ENCODE assay signal across 1 cellular context in the genomic region with DNA sequence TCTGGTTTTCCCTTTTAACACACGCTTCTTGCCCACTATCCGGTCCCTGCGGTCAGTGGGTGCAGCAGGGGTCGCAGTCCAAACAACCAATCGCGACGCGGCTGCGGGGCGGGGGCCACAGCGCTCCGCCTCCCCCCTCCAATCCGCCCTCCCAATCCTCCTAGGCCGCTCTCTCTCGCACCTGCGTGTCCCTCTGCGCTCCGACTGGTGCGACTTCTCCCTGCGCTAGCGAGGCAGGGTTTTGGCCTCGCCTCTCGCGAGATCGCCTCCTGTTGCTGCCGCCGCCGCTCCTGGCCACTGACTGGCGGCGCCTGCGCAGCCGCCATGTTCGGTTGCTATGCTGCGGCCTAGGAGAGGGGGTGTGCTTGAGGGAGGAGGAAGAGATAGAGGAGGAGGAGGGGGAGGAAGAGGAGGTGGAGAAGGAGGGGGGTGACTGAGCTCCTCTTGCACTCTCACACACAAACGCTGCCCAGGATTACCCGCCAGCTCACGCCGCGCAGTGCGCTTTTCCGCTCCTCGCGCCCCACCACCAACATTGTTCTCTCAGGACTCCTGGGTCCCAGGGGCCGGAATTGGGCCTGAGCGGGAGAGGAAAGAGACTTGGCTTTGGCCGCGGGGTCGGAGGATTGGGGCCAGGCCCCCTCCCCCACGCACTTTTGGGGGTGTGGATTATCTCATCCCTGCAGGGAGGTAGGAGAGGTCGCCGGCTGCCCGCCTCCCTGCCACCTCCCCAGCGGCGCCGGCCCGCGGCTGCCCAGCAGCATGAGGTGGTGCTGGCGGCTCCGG.
TF ChIP-seq lines count a peak whose summit lies in the region.

A gene with protein sequence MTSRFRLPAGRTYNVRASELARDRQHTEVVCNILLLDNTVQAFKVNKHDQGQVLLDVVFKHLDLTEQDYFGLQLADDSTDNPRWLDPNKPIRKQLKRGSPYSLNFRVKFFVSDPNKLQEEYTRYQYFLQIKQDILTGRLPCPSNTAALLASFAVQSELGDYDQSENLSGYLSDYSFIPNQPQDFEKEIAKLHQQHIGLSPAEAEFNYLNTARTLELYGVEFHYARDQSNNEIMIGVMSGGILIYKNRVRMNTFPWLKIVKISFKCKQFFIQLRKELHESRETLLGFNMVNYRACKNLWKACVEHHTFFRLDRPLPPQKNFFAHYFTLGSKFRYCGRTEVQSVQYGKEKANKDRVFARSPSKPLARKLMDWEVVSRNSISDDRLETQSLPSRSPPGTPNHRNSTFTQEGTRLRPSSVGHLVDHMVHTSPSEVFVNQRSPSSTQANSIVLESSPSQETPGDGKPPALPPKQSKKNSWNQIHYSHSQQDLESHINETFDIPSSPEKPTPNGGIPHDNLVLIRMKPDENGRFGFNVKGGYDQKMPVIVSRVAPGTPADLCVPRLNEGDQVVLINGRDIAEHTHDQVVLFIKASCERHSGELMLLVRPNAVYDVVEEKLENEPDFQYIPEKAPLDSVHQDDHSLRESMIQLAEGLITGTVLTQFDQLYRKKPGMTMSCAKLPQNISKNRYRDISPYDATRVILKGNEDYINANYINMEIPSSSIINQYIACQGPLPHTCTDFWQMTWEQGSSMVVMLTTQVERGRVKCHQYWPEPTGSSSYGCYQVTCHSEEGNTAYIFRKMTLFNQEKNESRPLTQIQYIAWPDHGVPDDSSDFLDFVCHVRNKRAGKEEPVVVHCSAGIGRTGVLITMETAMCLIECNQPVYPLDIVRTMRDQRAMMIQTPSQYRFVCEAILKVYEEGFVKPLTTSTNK (plus strand): TSS at position 472 of the 786 bp plus-strand sequence. CDS start 49,932 bp downstream, outside the sequence.

TF ChIP-seq in HepG2, 621 proteins besides CTCF, POLR2A, EP300 and RAD21 (continued from another document and continues in another):
- TF ChIP-seq, protein P1, sequence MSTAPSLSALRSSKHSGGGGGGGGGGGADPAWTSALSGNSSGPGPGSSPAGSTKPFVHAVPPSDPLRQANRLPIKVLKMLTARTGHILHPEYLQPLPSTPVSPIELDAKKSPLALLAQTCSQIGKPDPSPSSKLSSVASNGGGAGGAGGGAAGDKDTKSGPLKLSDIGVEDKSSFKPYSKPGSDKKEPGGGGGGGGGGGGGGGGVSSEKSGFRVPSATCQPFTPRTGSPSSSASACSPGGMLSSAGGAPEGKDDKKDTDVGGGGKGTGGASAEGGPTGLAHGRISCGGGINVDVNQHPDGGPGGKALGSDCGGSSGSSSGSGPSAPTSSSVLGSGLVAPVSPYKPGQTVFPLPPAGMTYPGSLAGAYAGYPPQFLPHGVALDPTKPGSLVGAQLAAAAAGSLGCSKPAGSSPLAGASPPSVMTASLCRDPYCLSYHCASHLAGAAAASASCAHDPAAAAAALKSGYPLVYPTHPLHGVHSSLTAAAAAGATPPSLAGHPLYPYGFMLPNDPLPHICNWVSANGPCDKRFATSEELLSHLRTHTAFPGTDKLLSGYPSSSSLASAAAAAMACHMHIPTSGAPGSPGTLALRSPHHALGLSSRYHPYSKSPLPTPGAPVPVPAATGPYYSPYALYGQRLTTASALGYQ (CRISPR knock-in tag; IDR thresholded peaks at IDR 0.05), result peak; percentile 56
- TF ChIP-seq ZNF891 (CRISPR knock-in tag; IDR thresholded peaks at IDR 0.05) (peak; percentile 81), HCFC1 (IDR thresholded peaks at IDR 0.05; ENCODE audit: low read depth, low read length) (peak; percentile 54), KLF13 (CRISPR knock-in tag; IDR thresholded peaks at IDR 0.05) (no peak), NFE2 (CRISPR knock-in tag; IDR thresholded peaks at IDR 0.05) (no peak), CBFB (CRISPR knock-in tag; IDR thresholded peaks at IDR 0.05) (peak; percentile 41; the same call in 1 of the 2 replicates), AGO1 (IDR thresholded peaks at IDR 0.05; ENCODE audit: low read depth, low read length, poor library complexity, severe bottlenecking) (peak; percentile 72), ZNF7 (CRISPR knock-in tag; IDR thresholded peaks at IDR 0.05) (peak; percentile 32; the same call in 1 of the 2 replicates), ZNF282 (IDR thresholded peaks at IDR 0.05; ENCODE audit: partially characterized antibody) (no peak), SRSF4 (IDR thresholded peaks at IDR 0.05; ENCODE audit: low read depth, low read length, poor library complexity, severe bottlenecking) (no peak), ZNF792 (CRISPR knock-in tag; IDR thresholded peaks at IDR 0.05) (peak; percentile 97), MXI1 (IDR thresholded peaks at IDR 0.05; ENCODE audit: borderline replicate concordance, low read depth, low read length) (peak; percentile 88; the same call in 2 of the 3 replicates), BRD4 (CRISPR knock-in tag; IDR thresholded peaks at IDR 0.05) (peak; percentile 52; the same call in 1 of the 2 replicates), JDP2 (CRISPR knock-in tag; IDR thresholded peaks at IDR 0.05; ENCODE audit: borderline replicate concordance) (no peak), ZNF253 (CRISPR knock-in tag; IDR thresholded peaks at IDR 0.05; ENCODE audit: borderline replicate concordance) (no peak), RAD51 (IDR thresholded peaks at IDR 0.05; ENCODE audit: borderline replicate concordance) (no peak), SRSF9 (IDR thresholded peaks at IDR 0.05; ENCODE audit: borderline replicate concordance, insufficient read depth, low read depth, low read length, poor library complexity, severe bottlenecking) (no peak), ZNF317 (CRISPR knock-in tag; IDR thresholded peaks at IDR 0.05) (peak; percentile 83), ETV5 (CRISPR knock-in tag; IDR thresholded peaks at IDR 0.05; ENCODE audit: borderline replicate concordance) (peak; percentile 19; the same call in 1 of the 2 replicates), ADNP (CRISPR knock-in tag; IDR thresholded peaks at IDR 0.05) (no peak), FOXJ3 (CRISPR knock-in tag; IDR thresholded peaks at IDR 0.05; ENCODE audit: borderline replicate concordance) (peak; percentile 83; the same call in 1 of the 2 replicates), DMAP1 (CRISPR knock-in tag; IDR thresholded peaks at IDR 0.05) (peak; percentile 90), MEIS1 (CRISPR knock-in tag; IDR thresholded peaks at IDR 0.05; ENCODE audit: borderline replicate concordance) (peak; percentile 33), SOX13 (IDR thresholded peaks at IDR 0.05) (peak; percentile 51), SOX13 (CRISPR knock-in tag; conservative IDR thresholded peaks at IDR 0.05 in 1 of 2, IDR thresholded peaks at IDR 0.05 in 1 of 2) (peak in 1 of 2 experiments; percentile 47; a peak in 2 of 4 replicates), ZFP82 (CRISPR knock-in tag; IDR thresholded peaks at IDR 0.05; ENCODE audit: borderline replicate concordance) (peak; percentile 93; the same call in 1 of the 2 replicates)
- TF ChIP-seq, protein P2, sequence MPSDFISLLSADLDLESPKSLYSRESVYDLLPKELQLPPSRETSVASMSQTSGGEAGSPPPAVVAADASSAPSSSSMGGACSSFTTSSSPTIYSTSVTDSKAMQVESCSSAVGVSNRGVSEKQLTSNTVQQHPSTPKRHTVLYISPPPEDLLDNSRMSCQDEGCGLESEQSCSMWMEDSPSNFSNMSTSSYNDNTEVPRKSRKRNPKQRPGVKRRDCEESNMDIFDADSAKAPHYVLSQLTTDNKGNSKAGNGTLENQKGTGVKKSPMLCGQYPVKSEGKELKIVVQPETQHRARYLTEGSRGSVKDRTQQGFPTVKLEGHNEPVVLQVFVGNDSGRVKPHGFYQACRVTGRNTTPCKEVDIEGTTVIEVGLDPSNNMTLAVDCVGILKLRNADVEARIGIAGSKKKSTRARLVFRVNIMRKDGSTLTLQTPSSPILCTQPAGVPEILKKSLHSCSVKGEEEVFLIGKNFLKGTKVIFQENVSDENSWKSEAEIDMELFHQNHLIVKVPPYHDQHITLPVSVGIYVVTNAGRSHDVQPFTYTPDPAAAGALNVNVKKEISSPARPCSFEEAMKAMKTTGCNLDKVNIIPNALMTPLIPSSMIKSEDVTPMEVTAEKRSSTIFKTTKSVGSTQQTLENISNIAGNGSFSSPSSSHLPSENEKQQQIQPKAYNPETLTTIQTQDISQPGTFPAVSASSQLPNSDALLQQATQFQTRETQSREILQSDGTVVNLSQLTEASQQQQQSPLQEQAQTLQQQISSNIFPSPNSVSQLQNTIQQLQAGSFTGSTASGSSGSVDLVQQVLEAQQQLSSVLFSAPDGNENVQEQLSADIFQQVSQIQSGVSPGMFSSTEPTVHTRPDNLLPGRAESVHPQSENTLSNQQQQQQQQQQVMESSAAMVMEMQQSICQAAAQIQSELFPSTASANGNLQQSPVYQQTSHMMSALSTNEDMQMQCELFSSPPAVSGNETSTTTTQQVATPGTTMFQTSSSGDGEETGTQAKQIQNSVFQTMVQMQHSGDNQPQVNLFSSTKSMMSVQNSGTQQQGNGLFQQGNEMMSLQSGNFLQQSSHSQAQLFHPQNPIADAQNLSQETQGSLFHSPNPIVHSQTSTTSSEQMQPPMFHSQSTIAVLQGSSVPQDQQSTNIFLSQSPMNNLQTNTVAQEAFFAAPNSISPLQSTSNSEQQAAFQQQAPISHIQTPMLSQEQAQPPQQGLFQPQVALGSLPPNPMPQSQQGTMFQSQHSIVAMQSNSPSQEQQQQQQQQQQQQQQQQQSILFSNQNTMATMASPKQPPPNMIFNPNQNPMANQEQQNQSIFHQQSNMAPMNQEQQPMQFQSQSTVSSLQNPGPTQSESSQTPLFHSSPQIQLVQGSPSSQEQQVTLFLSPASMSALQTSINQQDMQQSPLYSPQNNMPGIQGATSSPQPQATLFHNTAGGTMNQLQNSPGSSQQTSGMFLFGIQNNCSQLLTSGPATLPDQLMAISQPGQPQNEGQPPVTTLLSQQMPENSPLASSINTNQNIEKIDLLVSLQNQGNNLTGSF (CRISPR knock-in tag; IDR thresholded peaks at IDR 0.05), result 0 out of 2 replicates have a peak, but pooled peaks have one; percentile 34
- TF ChIP-seq, protein P3, sequence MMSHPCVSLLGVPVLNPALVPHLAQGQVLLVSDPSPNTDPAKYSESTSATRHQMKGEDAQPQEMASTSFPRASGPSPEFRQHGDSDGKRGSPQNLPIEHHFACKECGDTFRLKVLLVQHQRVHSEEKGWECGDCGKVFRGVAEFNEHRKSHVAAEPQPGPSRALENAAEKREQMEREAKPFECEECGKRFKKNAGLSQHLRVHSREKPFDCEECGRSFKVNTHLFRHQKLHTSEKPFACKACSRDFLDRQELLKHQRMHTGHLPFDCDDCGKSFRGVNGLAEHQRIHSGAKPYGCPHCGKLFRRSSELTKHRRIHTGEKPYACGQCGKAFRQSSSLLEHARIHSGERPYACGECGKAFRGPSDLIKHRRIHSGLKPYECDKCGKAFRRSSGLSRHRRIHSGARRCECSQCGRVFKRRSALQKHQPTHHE (CRISPR knock-in tag; IDR thresholded peaks at IDR 0.05; ENCODE audit: borderline replicate concordance), result peak; percentile 95
- TF ChIP-seq, protein P4, sequence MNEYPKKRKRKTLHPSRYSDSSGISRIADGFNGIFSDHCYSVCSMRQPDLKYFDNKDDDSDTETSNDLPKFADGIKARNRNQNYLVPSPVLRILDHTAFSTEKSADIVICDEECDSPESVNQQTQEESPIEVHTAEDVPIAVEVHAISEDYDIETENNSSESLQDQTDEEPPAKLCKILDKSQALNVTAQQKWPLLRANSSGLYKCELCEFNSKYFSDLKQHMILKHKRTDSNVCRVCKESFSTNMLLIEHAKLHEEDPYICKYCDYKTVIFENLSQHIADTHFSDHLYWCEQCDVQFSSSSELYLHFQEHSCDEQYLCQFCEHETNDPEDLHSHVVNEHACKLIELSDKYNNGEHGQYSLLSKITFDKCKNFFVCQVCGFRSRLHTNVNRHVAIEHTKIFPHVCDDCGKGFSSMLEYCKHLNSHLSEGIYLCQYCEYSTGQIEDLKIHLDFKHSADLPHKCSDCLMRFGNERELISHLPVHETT (CRISPR knock-in tag; conservative IDR thresholded peaks at IDR 0.05), result peak; percentile 91
- TF ChIP-seq, protein P5, sequence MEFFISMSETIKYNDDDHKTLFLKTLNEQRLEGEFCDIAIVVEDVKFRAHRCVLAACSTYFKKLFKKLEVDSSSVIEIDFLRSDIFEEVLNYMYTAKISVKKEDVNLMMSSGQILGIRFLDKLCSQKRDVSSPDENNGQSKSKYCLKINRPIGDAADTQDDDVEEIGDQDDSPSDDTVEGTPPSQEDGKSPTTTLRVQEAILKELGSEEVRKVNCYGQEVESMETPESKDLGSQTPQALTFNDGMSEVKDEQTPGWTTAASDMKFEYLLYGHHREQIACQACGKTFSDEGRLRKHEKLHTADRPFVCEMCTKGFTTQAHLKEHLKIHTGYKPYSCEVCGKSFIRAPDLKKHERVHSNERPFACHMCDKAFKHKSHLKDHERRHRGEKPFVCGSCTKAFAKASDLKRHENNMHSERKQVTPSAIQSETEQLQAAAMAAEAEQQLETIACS (CRISPR knock-in tag; IDR thresholded peaks at IDR 0.05), result no peak
- TF ChIP-seq, protein P6, sequence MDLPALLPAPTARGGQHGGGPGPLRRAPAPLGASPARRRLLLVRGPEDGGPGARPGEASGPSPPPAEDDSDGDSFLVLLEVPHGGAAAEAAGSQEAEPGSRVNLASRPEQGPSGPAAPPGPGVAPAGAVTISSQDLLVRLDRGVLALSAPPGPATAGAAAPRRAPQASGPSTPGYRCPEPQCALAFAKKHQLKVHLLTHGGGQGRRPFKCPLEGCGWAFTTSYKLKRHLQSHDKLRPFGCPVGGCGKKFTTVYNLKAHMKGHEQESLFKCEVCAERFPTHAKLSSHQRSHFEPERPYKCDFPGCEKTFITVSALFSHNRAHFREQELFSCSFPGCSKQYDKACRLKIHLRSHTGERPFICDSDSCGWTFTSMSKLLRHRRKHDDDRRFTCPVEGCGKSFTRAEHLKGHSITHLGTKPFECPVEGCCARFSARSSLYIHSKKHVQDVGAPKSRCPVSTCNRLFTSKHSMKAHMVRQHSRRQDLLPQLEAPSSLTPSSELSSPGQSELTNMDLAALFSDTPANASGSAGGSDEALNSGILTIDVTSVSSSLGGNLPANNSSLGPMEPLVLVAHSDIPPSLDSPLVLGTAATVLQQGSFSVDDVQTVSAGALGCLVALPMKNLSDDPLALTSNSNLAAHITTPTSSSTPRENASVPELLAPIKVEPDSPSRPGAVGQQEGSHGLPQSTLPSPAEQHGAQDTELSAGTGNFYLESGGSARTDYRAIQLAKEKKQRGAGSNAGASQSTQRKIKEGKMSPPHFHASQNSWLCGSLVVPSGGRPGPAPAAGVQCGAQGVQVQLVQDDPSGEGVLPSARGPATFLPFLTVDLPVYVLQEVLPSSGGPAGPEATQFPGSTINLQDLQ (CRISPR knock-in tag; IDR thresholded peaks at IDR 0.05), result peak; percentile 70; the same call in 1 of the 2 replicates
- TF ChIP-seq, protein P7, sequence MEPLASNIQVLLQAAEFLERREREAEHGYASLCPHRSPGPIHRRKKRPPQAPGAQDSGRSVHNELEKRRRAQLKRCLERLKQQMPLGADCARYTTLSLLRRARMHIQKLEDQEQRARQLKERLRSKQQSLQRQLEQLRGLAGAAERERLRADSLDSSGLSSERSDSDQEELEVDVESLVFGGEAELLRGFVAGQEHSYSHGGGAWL (CRISPR knock-in tag; IDR thresholded peaks at IDR 0.05), result peak; percentile 85
- TF ChIP-seq, protein P8, sequence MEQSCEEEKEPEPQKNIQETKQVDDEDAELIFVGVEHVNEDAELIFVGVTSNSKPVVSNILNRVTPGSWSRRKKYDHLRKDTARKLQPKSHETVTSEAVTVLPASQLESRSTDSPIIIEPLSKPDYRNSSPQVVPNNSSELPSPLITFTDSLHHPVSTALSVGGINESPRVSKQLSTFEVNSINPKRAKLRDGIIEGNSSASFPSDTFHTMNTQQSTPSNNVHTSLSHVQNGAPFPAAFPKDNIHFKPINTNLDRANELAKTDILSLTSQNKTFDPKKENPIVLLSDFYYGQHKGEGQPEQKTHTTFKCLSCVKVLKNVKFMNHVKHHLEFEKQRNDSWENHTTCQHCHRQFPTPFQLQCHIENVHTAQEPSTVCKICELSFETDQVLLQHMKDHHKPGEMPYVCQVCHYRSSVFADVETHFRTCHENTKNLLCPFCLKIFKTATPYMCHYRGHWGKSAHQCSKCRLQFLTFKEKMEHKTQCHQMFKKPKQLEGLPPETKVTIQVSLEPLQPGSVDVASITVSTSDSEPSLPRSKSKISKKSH (CRISPR knock-in tag; IDR thresholded peaks at IDR 0.05; ENCODE audit: borderline replicate concordance), result peak; percentile 89
